1 cellular context compared by ENCODE assay signal in the genomic region with DNA sequence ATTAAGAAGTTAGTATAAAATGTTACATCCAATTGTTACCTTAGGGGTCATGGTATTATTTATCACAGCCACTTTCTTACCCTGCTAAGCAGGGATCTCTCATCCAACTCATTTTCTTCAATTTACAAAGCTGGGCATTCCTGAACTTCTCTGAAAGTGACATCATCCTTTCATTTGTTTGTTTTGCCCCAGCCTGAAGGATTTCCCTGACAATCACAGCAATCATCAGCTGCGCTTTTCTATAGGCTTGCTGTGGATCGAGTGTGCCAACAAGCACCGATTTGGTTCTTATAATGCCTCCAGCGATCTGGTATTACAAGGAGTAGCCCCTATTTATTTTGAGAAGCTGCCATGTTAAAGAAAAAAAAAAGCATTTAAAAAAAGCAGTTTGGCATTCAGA.
TF ChIP-seq lines count a peak whose summit lies in the region.

No MANE protein-coding gene starts in this region.

TF ChIP-seq in SK-N-SH treated with all-trans-retinoic acid at 6 μM for 48 hours, 23 proteins besides CTCF, POLR2A, EP300 and RAD21 (continued from another document):
- TF ChIP-seq, protein P1, sequence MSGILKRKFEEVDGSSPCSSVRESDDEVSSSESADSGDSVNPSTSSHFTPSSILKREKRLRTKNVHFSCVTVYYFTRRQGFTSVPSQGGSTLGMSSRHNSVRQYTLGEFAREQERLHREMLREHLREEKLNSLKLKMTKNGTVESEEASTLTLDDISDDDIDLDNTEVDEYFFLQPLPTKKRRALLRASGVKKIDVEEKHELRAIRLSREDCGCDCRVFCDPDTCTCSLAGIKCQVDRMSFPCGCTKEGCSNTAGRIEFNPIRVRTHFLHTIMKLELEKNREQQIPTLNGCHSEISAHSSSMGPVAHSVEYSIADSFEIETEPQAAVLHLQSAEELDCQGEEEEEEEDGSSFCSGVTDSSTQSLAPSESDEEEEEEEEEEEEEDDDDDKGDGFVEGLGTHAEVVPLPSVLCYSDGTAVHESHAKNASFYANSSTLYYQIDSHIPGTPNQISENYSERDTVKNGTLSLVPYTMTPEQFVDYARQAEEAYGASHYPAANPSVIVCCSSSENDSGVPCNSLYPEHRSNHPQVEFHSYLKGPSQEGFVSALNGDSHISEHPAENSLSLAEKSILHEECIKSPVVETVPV (CRISPR knock-in tag; IDR thresholded peaks at IDR 0.05), result no peak
- no peak for TF ChIP-seq ZNF70 (CRISPR knock-in tag; IDR thresholded peaks at IDR 0.05)
- TF ChIP-seq ZFP3 (CRISPR knock-in tag; IDR thresholded peaks at IDR 0.05), result no peak
- TF ChIP-seq ZNF8 (CRISPR knock-in tag; IDR thresholded peaks at IDR 0.05), result no peak
- TF ChIP-seq BACH2 (CRISPR knock-in tag; IDR thresholded peaks at IDR 0.05; ENCODE audit: borderline replicate concordance), result no peak
- no peak for TF ChIP-seq ZFP30 (CRISPR knock-in tag; IDR thresholded peaks at IDR 0.05)
- TF ChIP-seq PPARA (CRISPR knock-in tag; IDR thresholded peaks at IDR 0.05; ENCODE audit: borderline replicate concordance), result no peak
- TF ChIP-seq TCF4 (CRISPR knock-in tag; IDR thresholded peaks at IDR 0.05; ENCODE audit: borderline replicate concordance), result no peak
- no peak for TF ChIP-seq ARNTL (CRISPR knock-in tag; IDR thresholded peaks at IDR 0.05; ENCODE audit: borderline replicate concordance, low read depth)
- TF ChIP-seq GLIS3 (CRISPR knock-in tag; IDR thresholded peaks at IDR 0.05), result no peak
- TF ChIP-seq ESRRG (CRISPR knock-in tag; IDR thresholded peaks at IDR 0.05), result no peak
